In the genomic region with DNA sequence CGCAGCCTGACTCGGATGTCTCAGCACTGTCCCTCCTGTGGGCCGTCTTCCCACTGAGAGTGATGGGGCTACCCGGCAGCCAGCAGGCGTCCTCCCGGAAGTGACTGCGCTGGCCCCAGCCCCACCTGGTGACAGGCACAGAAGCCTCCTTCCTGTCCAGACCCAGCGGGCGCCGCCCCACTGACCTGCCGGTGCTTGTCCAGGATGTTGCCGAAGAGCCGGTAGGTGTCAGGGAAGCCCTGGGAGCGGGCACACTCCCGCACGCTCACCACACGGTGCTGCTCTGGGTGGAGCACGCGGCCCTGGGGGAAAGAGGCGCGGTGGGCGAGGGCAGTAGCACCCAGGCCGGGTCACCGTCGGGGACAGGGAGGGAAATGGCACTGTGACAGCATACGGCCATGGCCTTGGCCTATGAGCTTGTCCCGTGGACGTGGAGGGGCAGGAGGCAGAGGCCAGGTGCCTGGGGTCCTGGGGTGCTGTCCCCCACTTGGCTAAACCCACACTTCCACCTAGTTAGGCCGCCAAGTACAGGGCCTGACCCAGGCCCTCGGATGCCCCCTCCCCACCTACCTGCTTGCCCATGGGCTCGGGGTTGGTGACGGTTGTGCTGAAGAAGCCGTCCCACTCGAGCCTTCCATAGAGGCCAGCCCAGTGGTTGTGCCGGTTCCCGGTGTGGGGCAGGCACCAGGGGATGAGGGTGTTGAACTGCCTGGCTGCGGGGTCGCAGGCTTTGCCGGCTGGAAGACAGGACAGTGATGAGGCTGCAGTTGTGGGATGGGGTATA, we compare ENCODE assay signal across 26 cellular contexts. TPM values are rescaled to one million over a fixed set of nuclear protein-coding genes. Genes with fewer than 3 reads are reported as not detected.
A peak's percentile ranks its signal among the peaks of the same experiment; 100 is the strongest.
DNase-seq lines count a peak whose midpoint lies in the region; ATAC-seq and TF ChIP-seq lines count a peak whose summit lies in the region.
"Had no signal": no experiment of that assay in that cellular context is flagged by ENCODE, and none has a peak within 500 bp of the region (broad histone marks: within the 10 kb centered on the region; RNA-seq: fewer than 3 reads in every experiment).

No MANE protein-coding gene starts in this region.

- no peak overlapping the region for H3K4ac ChIP-seq in IMR-90 (ENCODE audit: low read depth, low read length)

- no peak overlapping the region for H3K56ac ChIP-seq in IMR-90 (ENCODE audit: extremely low read depth, insufficient read depth, low read length)

- H3K14ac ChIP-seq in IMR-90 (replicated peaks; ENCODE audit: low read depth, low read length): no peak overlapping the region

- H3K36me3 Mint-ChIP-seq in activated naive CD4-positive, alpha-beta T cell treated with anti-CD3 and anti-CD28 coated beads, Interleukin-2, amount 50 U/mL, for 72 hours: peaks cover 19 to 24% of the 10 kb centered on the region in 2 donors
- peaks cover 72% of the 10 kb centered on the region for H3K36me3 Mint-ChIP-seq in stimulated activated memory B cell treated with anti-CD40 and anti-IgM and Interleukin-4, amounts not matched to agents 10 μg/mL and 1 μg/mL and 100 μg/mL, for 72 hours
- peaks cover 69% of the 10 kb centered on the region for H3K36me3 Mint-ChIP-seq in effector memory CD8-positive, alpha-beta T cell (ENCODE audit: insufficient read depth)

- H4K5ac ChIP-seq in IMR-90 (ENCODE audit: low read depth, low read length): no peak overlapping the region

- no peak overlapping the region for H2AK5ac ChIP-seq in IMR-90 (ENCODE audit: low read depth, low read length)

- no peak overlapping the region for H3K4me3 ChIP-seq in IMR-90 (ENCODE audit: insufficient read depth, low read depth, low read length)
- H3K4me3 ChIP-seq: hepatocyte, prostate gland had no signal

- no peak overlapping the region for H3K4me3 Mint-ChIP-seq in stimulated activated memory B cell treated with anti-CD40 and anti-IgM and Interleukin-4, amounts not matched to agents 10 μg/mL and 1 μg/mL and 100 μg/mL, for 72 hours
- no peak overlapping the region for H3K4me3 Mint-ChIP-seq in effector memory CD8-positive, alpha-beta T cell
- H3K4me3 Mint-ChIP-seq: activated CD4-positive, alpha-beta T cell treated with anti-CD3 and anti-CD28 coated beads, Interleukin-2, amount 10 ng/mL, durations not matched to agents 7 days and 5 days; activated naive CD8-positive, alpha-beta T cell treated with anti-CD3 and anti-CD28 coated beads for 36 hours; activated T-helper 17 cell treated with anti-CD3 and anti-CD28 coated beads, Interleukin-2, amount 50 U/mL, for 72 hours; immature natural killer cell; T-helper 2 cell treated with Interferon-gamma antibody and Interleukin-4, amounts not matched to agents 5 μg/mL and 100 μg/mL, for 36 hours had no signal

- POLR2A ChIA-PET in IMR-90 (lab: Charles Lee; ENCODE audit: unreplicated experiment): no interaction called here

- H2AK9ac ChIP-seq in IMR-90 (replicated peaks; ENCODE audit: low read depth, low read length, poor library complexity): peak overlapping the region; percentile 55

- no peak for TF ChIP-seq CTCF in IMR-90 (conservative IDR thresholded peaks at IDR 0.05; ENCODE audit: low read depth, low read length)

- no peak overlapping the region for H3K27ac ChIP-seq in IMR-90 (ENCODE audit: insufficient read depth, low read length)
- H3K27ac ChIP-seq: hepatocyte, HL-60, prostate gland, WERI-Rb-1 had no signal

- H4K91ac ChIP-seq in IMR-90 (ENCODE audit: insufficient read depth, low read depth, low read length): no peak overlapping the region

- no peak overlapping the region for H3K9ac ChIP-seq in IMR-90 (ENCODE audit: low read depth, low read length)

- in situ Hi-C loops in IMR-90 (cut with MboI; ENCODE audit: low sequenced_read_pairs): no loop called here

- no peak for TF ChIP-seq POLR2A in IMR-90 (IDR thresholded peaks at IDR 0.05; ENCODE audit: low read depth, low read length)

- H3K79me1 ChIP-seq in IMR-90 (ENCODE audit: low read depth in 1 of 2, low read length in 2 of 2): peaks cover under 1 to 6% of the 10 kb centered on the region in 2 experiments; a peak in 3 of 4 replicates

- H3K9me3 Mint-ChIP-seq in activated naive CD4-positive, alpha-beta T cell treated with anti-CD3 and anti-CD28 coated beads, Interleukin-2, amount 50 U/mL, for 72 hours: no peaks in the 10 kb centered on the region
- H3K9me3 Mint-ChIP-seq in stimulated activated memory B cell treated with anti-CD40 and anti-IgM and Interleukin-4, amounts not matched to agents 10 μg/mL and 1 μg/mL and 100 μg/mL, for 72 hours: no peaks in the 10 kb centered on the region
- H3K9me3 Mint-ChIP-seq in effector memory CD8-positive, alpha-beta T cell: no peaks in the 10 kb centered on the region
- H3K9me3 Mint-ChIP-seq: activated CD4-positive, alpha-beta T cell treated with anti-CD3 and anti-CD28 coated beads, Interleukin-2, amount 10 ng/mL, durations not matched to agents 7 days and 5 days; activated naive CD8-positive, alpha-beta T cell treated with anti-CD3 and anti-CD28 coated beads for 36 hours; activated T-helper 17 cell treated with anti-CD3 and anti-CD28 coated beads, Interleukin-2, amount 50 U/mL, for 72 hours; immature natural killer cell; T-helper 2 cell treated with Interferon-gamma antibody and Interleukin-4, amounts not matched to agents 5 μg/mL and 100 μg/mL, for 36 hours had no signal

- H3K27ac Mint-ChIP-seq in activated naive CD4-positive, alpha-beta T cell treated with anti-CD3 and anti-CD28 coated beads, Interleukin-2, amount 50 U/mL, for 72 hours: peak overlapping the region in 1 of 2 donors; percentile 29
- no peak overlapping the region for H3K27ac Mint-ChIP-seq in stimulated activated memory B cell treated with anti-CD40 and anti-IgM and Interleukin-4, amounts not matched to agents 10 μg/mL and 1 μg/mL and 100 μg/mL, for 72 hours
- no peak overlapping the region for H3K27ac Mint-ChIP-seq in effector memory CD8-positive, alpha-beta T cell
- H3K27ac Mint-ChIP-seq: activated CD4-positive, alpha-beta T cell treated with anti-CD3 and anti-CD28 coated beads, Interleukin-2, amount 10 ng/mL, durations not matched to agents 7 days and 5 days; activated naive CD8-positive, alpha-beta T cell treated with anti-CD3 and anti-CD28 coated beads for 36 hours; activated T-helper 17 cell treated with anti-CD3 and anti-CD28 coated beads, Interleukin-2, amount 50 U/mL, for 72 hours; T-helper 2 cell treated with Interferon-gamma antibody and Interleukin-4, amounts not matched to agents 5 μg/mL and 100 μg/mL, for 36 hours had no signal

- no peak for TF ChIP-seq RAD21 in IMR-90 (IDR thresholded peaks at IDR 0.05; ENCODE audit: low read length)

- no peak overlapping the region for H3K23ac ChIP-seq in IMR-90 (ENCODE audit: low read depth, low read length)

- H3K9me3 ChIP-seq in IMR-90 (ENCODE audit: control insufficient read depth, insufficient read depth, low read length): no peaks in the 10 kb centered on the region
- H3K9me3 ChIP-seq: prostate gland had no signal

- H3K4me1 ChIP-seq in IMR-90 (ENCODE audit: control insufficient read depth, insufficient read depth, low read length): peaks cover 3% of the 10 kb centered on the region; the same call in 1 of the 2 replicates
- H3K4me1 ChIP-seq: prostate gland had no signal

- peak; percentile 10 to 28 for ATAC-seq in activated naive CD4-positive, alpha-beta T cell treated with anti-CD3 and anti-CD28 coated beads, Interleukin-2, amount 50 U/mL, for 72 hours
- ATAC-seq in IMR-90 (ENCODE audit: low read depth) (no peak), esophagus mucosa (peak; percentile 89)
- ATAC-seq in stimulated activated memory B cell treated with anti-CD40 and anti-IgM and Interleukin-4, amounts not matched to agents 10 μg/mL and 1 μg/mL and 100 μg/mL, for 72 hours: peak; percentile 37
- no peak for ATAC-seq in effector memory CD8-positive, alpha-beta T cell (replicated peaks)
- ATAC-seq: activated T-helper 17 cell treated with anti-CD3 and anti-CD28 coated beads, Interleukin-2, amount 50 U/mL, for 72 hours had no signal

- H3K27me3 ChIP-seq in IMR-90 (ENCODE audit: control insufficient read depth, insufficient read depth, low read length): no peaks in the 10 kb centered on the region
- H3K27me3 ChIP-seq: hepatocyte had no signal

- dilution Hi-C loops in IMR-90 (cut with HindIII; ENCODE audit: low sequenced_read_pairs, unreplicated experiment): no loop called here

- H2BK120ac ChIP-seq in IMR-90 (ENCODE audit: low read depth, low read length): no peak overlapping the region

- H3K18ac ChIP-seq in IMR-90 (ENCODE audit: low read depth, low read length): no peak overlapping the region

- no peak overlapping the region for H3K4me2 ChIP-seq in IMR-90 (ENCODE audit: low read depth, low read length)
- H3K4me2 ChIP-seq: hepatocyte had no signal

- no peak overlapping the region for H2BK15ac ChIP-seq in IMR-90 (ENCODE audit: low read depth, low read length)

- H2BK5ac ChIP-seq in IMR-90 (ENCODE audit: low read depth, low read length, poor library complexity, severe bottlenecking): no peak overlapping the region

- BruUV-seq in IMR-90 (replicated peaks; lab: Mats Ljungman, UMichigan): no TSS peak

- peaks cover 3% of the 10 kb centered on the region for H3K9me1 ChIP-seq in IMR-90 (ENCODE audit: insufficient read depth, low read length)

- H3K4me1 Mint-ChIP-seq in stimulated activated memory B cell treated with anti-CD40 and anti-IgM and Interleukin-4, amounts not matched to agents 10 μg/mL and 1 μg/mL and 100 μg/mL, for 72 hours: no peaks in the 10 kb centered on the region
- H3K4me1 Mint-ChIP-seq in effector memory CD8-positive, alpha-beta T cell (ENCODE audit: low read depth in 2 of 2): peaks cover 0 to 9% of the 10 kb centered on the region in 2 donors
- H3K4me1 Mint-ChIP-seq: activated CD4-positive, alpha-beta T cell treated with anti-CD3 and anti-CD28 coated beads, Interleukin-2, amount 10 ng/mL, durations not matched to agents 7 days and 5 days; activated naive CD8-positive, alpha-beta T cell treated with anti-CD3 and anti-CD28 coated beads for 36 hours; activated T-helper 17 cell treated with anti-CD3 and anti-CD28 coated beads, Interleukin-2, amount 50 U/mL, for 72 hours; immature natural killer cell had no signal

- H2AFZ ChIP-seq in IMR-90 (replicated peaks; ENCODE audit: low read length, poor library complexity): no peak overlapping the region
- H2AFZ ChIP-seq: hepatocyte had no signal

- no peak for DNase-seq in activated naive CD4-positive, alpha-beta T cell treated with anti-CD3 and anti-CD28 coated beads, Interleukin-2, amount 50 U/mL, for 72 hours (ENCODE audit: low spot score in 2 of 2)
- no peak for DNase-seq in activated naive CD4-positive, alpha-beta T cell (lab: John Stamatoyannopoulos, UW)
- no peak for DNase-seq in IMR-90
- DNase-seq in effector memory CD8-positive, alpha-beta T cell: no peak
- no peak for DNase-seq in NCI-H345 treated with DMSO at 0.1 percent for 48 hours (lab: John Stamatoyannopoulos, UW; ENCODE audit: unreplicated experiment)
- no peak for DNase-seq in islet precursor cell
- DNase-seq: activated CD4-positive, alpha-beta T cell treated with anti-CD3 and anti-CD28 coated beads, Interleukin-2, amount 10 ng/mL, durations not matched to agents 7 days and 5 days; activated naive CD8-positive, alpha-beta T cell treated with anti-CD3 and anti-CD28 coated beads for 36 hours; AML-193; cerebellar nuclear complex; COR-L47; DMS79 treated with DMSO at 0.1 percent for 48 hours; foreskin fibroblast; immature natural killer cell; NCI-H1105; NCI-H2029 treated with DMSO at 0.1 percent for 48 hours; NCI-H446; NCI-H82; WERI-Rb-1 had no signal

- CTCF ChIA-PET in IMR-90 (lab: Yijun Ruan, JAX): no interaction called here

- no peak overlapping the region for H2BK20ac ChIP-seq in IMR-90 (ENCODE audit: low read depth, low read length)

- no peaks in the 10 kb centered on the region; the same call in 1 of the 2 replicates for H4K20me1 ChIP-seq in IMR-90 (ENCODE audit: insufficient read depth, low read length)

- 94% methylated on average over 17 of the region's 39 CpGs; no CpG with 5 or more reads in 1 of the 2 experiments for WGBS in IMR-90 (ENCODE audit: extremely low coverage in 2 of 2, insufficient read length in 1 of 2), 2 experiments

- no peaks in the 10 kb centered on the region for H3K27me3 Mint-ChIP-seq in stimulated activated memory B cell treated with anti-CD40 and anti-IgM and Interleukin-4, amounts not matched to agents 10 μg/mL and 1 μg/mL and 100 μg/mL, for 72 hours
- no peaks in the 10 kb centered on the region for H3K27me3 Mint-ChIP-seq in effector memory CD8-positive, alpha-beta T cell
- H3K27me3 Mint-ChIP-seq: activated CD4-positive, alpha-beta T cell treated with anti-CD3 and anti-CD28 coated beads, Interleukin-2, amount 10 ng/mL, durations not matched to agents 7 days and 5 days; activated naive CD8-positive, alpha-beta T cell treated with anti-CD3 and anti-CD28 coated beads for 36 hours; activated T-helper 17 cell treated with anti-CD3 and anti-CD28 coated beads, Interleukin-2, amount 50 U/mL, for 72 hours had no signal

- intact Hi-C loops in IMR-90 (cut with micrococcal nuclease): no loop called here

- no peak overlapping the region for H4K8ac ChIP-seq in IMR-90 (ENCODE audit: low read depth in 2 of 2, low read length in 2 of 2)

- peaks cover 69% of the 10 kb centered on the region for H3K36me3 ChIP-seq in IMR-90 (ENCODE audit: control insufficient read depth, insufficient read depth, low read length)

RNA-seq across cellular contexts. Expression of a gene that starts 16.0 kb away (rescaled TPM):
- total RNA-seq in activated naive CD4-positive, alpha-beta T cell treated with anti-CD3 and anti-CD28 coated beads, Interleukin-2, amount 50 U/mL, for 72 hours: 100 to 1,000 TPM; 223 to 292 TPM
- 209 and 278 TPM in 2 replicates for total RNA-seq in IMR-90 (2012; rRNA removed)
- polyA plus RNA-seq in IMR-90 (2012; rRNA removed): 235 and 243 TPM in 2 replicates
- polyA plus RNA-seq in IMR-90 (2012; cell fraction: cytosol; rRNA removed): 193 and 253 TPM in 2 replicates
- polyA plus RNA-seq in IMR-90 (2012; cell fraction: nucleus; rRNA removed; ENCODE audit: low replicate concordance): 464 and 890 TPM in 2 replicates
- 166 TPM for total RNA-seq in esophagus mucosa

RNA-seq across cellular contexts. Expression of a gene that starts 24.2 kb away (rescaled TPM):
- total RNA-seq in activated naive CD4-positive, alpha-beta T cell treated with anti-CD3 and anti-CD28 coated beads, Interleukin-2, amount 50 U/mL, for 72 hours: 100 to 1,000 TPM in 1 of 2 donors, 10 to 100 TPM in 1; 18.1 to 101 TPM
- 0.54 and 0.56 TPM in 2 replicates for total RNA-seq in IMR-90 (2012; rRNA removed)
- 4.5 and 6.6 TPM in 2 replicates for polyA plus RNA-seq in IMR-90 (2012; rRNA removed)
- polyA plus RNA-seq in IMR-90 (2012; cell fraction: cytosol; rRNA removed): 1.3 and 3.6 TPM in 2 replicates
- 30.7 and 82.4 TPM in 2 replicates for polyA plus RNA-seq in IMR-90 (2012; cell fraction: nucleus; rRNA removed; ENCODE audit: low replicate concordance)
- total RNA-seq in esophagus mucosa: 4.8 TPM

RNA-seq across cellular contexts. Expression of a gene that starts 29.6 kb away (rescaled TPM):
- 100 to 1,000 TPM in 1 of 2 donors, 10 to 100 TPM in 1; 52.7 to 209 TPM for total RNA-seq in activated naive CD4-positive, alpha-beta T cell treated with anti-CD3 and anti-CD28 coated beads, Interleukin-2, amount 50 U/mL, for 72 hours
- total RNA-seq in IMR-90 (2012; rRNA removed) (24.0 and 30.3 TPM in 2 replicates), esophagus mucosa (32.3 TPM)
- polyA plus RNA-seq in IMR-90 (2012; rRNA removed): 38.2 and 41.6 TPM in 2 replicates
- 29.2 and 34.9 TPM in 2 replicates for polyA plus RNA-seq in IMR-90 (2012; cell fraction: cytosol; rRNA removed)
- polyA plus RNA-seq in IMR-90 (2012; cell fraction: nucleus; rRNA removed; ENCODE audit: low replicate concordance): 125 and 180 TPM in 2 replicates

RNA-seq across cellular contexts. Expression of a gene that starts 33.3 kb away (rescaled TPM):
- 10 to 100 TPM in 1 of 2 donors, 1 to 10 TPM in 1; 9.1 to 17.1 TPM for total RNA-seq in activated naive CD4-positive, alpha-beta T cell treated with anti-CD3 and anti-CD28 coated beads, Interleukin-2, amount 50 U/mL, for 72 hours
- total RNA-seq in IMR-90 (2012; rRNA removed) (not detected in 2 replicates), esophagus mucosa (not detected)
- 0.17 and 0.21 TPM in 2 replicates for polyA plus RNA-seq in IMR-90 (2012; rRNA removed)
- 0.29 and 0.62 TPM in 2 replicates for polyA plus RNA-seq in IMR-90 (2012; cell fraction: cytosol; rRNA removed)
- 0.86 and 1.6 TPM in 2 replicates for polyA plus RNA-seq in IMR-90 (2012; cell fraction: nucleus; rRNA removed; ENCODE audit: low replicate concordance)

RNA-seq across cellular contexts. Expression of a gene that starts 49.6 kb away (rescaled TPM):
- 10 to 100 TPM; 56.5 to 76.1 TPM for total RNA-seq in activated naive CD4-positive, alpha-beta T cell treated with anti-CD3 and anti-CD28 coated beads, Interleukin-2, amount 50 U/mL, for 72 hours
- 9.0 and 10.0 TPM in 2 replicates for total RNA-seq in IMR-90 (2012; rRNA removed)
- 32.1 and 34.3 TPM in 2 replicates for polyA plus RNA-seq in IMR-90 (2012; rRNA removed)
- polyA plus RNA-seq in IMR-90 (2012; cell fraction: cytosol; rRNA removed): 21.2 and 37.5 TPM in 2 replicates
- polyA plus RNA-seq in IMR-90 (2012; cell fraction: nucleus; rRNA removed; ENCODE audit: low replicate concordance): 205 and 249 TPM in 2 replicates
- total RNA-seq in esophagus mucosa: 11.1 TPM

Comparison
In these comparisons a context has a peak if more than half of its experiments do, and no peak if none do; other contexts are left out.
1. ATAC-seq: peak in activated naive CD4-positive, alpha-beta T cell treated with anti-CD3 and anti-CD28 coated beads, Interleukin-2, amount 50 U/mL, for 72 hours (2 of 2), esophagus mucosa (single experiment) and stimulated activated memory B cell treated with anti-CD40 and anti-IgM and Interleukin-4, amounts not matched to agents 10 μg/mL and 1 μg/mL and 100 μg/mL, for 72 hours (single experiment); none in IMR-90 (single experiment) and effector memory CD8-positive, alpha-beta T cell (single experiment).